In genomic region chr10:17023386-17024298, GRCh38 we compare ENCODE assay signal across 8 cellular contexts.
DNase-seq lines count a peak whose midpoint lies in the region; ATAC-seq, FAIRE-seq and TF ChIP-seq lines count a peak whose summit lies in the region.

No MANE protein-coding gene starts in this region.

- no peak for FAIRE-seq in kidney (lab: Jason Lieb, UNC)

- peaks cover 50% of the 10 kb centered on the region for H3K4me1 Mint-ChIP-seq in activated T-helper 2 cell treated with anti-CD3 and anti-CD28 coated beads, Interferon-gamma antibody, Interleukin-2, Interleukin-4, amounts not matched to agents 10 μg/mL and 5 μg/mL and 100 μg/mL, durations not matched to agents 14 hours and 24 hours and 36 hours (ENCODE audit: low read depth)

- H3K27me3 ChIP-seq in Peyer's patch (no peaks in the 10 kb centered on the region), skeletal muscle satellite cell (ENCODE audit: control insufficient read depth, insufficient read depth, low read length) (no peaks in the 10 kb centered on the region)

- H3K4me3 Mint-ChIP-seq in activated T-helper 2 cell treated with anti-CD3 and anti-CD28 coated beads, Interferon-gamma antibody, Interleukin-2, Interleukin-4, amounts not matched to agents 10 μg/mL and 5 μg/mL and 100 μg/mL, durations not matched to agents 14 hours and 24 hours and 36 hours (ENCODE audit: low read depth) = peak overlapping the region; percentile 53

- ATAC-seq in GM18867 (IDR thresholded peaks at IDR 0.05; ENCODE audit: unreplicated experiment) = peak; percentile 93
- peak; percentile 95 for ATAC-seq in HG03039 (IDR thresholded peaks at IDR 0.05; ENCODE audit: unreplicated experiment)

- H3K36me3 ChIP-seq in Peyer's patch = no peaks in the 10 kb centered on the region
- no peaks in the 10 kb centered on the region for H3K36me3 ChIP-seq in skeletal muscle satellite cell (ENCODE audit: insufficient read depth, low read length)
- H3K36me3 ChIP-seq in kidney (ENCODE audit: control insufficient read depth in 1 of 2, insufficient read depth in 2 of 2, low read length in 2 of 2) = peaks cover 6 to 28% of the 10 kb centered on the region in 2 donors

- H3K4me2 ChIP-seq in skeletal muscle satellite cell (ENCODE audit: low read length) = peak overlapping the region; percentile 47

- peak overlapping the region; percentile 28 to 80 (median 68) for H3K27ac ChIP-seq in Peyer's patch
- H3K27ac ChIP-seq in kidney (ENCODE audit: low read depth in 2 of 2, low read length in 2 of 2) = no peak overlapping the region

- peak overlapping the region; percentile 96 for H3K27ac Mint-ChIP-seq in activated T-helper 2 cell treated with anti-CD3 and anti-CD28 coated beads, Interferon-gamma antibody, Interleukin-2, Interleukin-4, amounts not matched to agents 10 μg/mL and 5 μg/mL and 100 μg/mL, durations not matched to agents 14 hours and 24 hours and 36 hours

- H3K4me3 ChIP-seq in Peyer's patch = no peak overlapping the region
- peak overlapping the region; percentile 1 for H3K4me3 ChIP-seq in skeletal muscle satellite cell (ENCODE audit: low read length)
- no peak overlapping the region for H3K4me3 ChIP-seq in kidney (ENCODE audit: low read length in 2 of 2)

- TF ChIP-seq POLR2A in Peyer's patch (IDR thresholded peaks at IDR 0.05) = no peak

- H3K9ac ChIP-seq in skeletal muscle satellite cell (ENCODE audit: low read depth, low read length) = peak overlapping the region; percentile 86
- H3K9ac ChIP-seq in kidney (ENCODE audit: low read length in 2 of 2) = no peak overlapping the region

- in situ Hi-C loops in G401 (cut with HindIII; ENCODE audit: low sequenced_read_pairs) = no loop called here

- no peak for TF ChIP-seq CTCF in Peyer's patch (IDR thresholded peaks at IDR 0.05)
- TF ChIP-seq CTCF in kidney (IDR thresholded peaks at IDR 0.05; ENCODE audit: borderline replicate concordance, extremely low read depth, insufficient read depth) = no peak

- intact Hi-C loops in activated T-helper 2 cell treated with anti-CD3 and anti-CD28 coated beads, Interferon-gamma antibody, Interleukin-2, Interleukin-4, amounts not matched to agents 10 μg/mL and 5 μg/mL and 100 μg/mL, durations not matched to agents 14 hours and 24 hours and 36 hours (cut with micrococcal nuclease) = loop anchor here (1.0 to 10.0 kb wide), 6 partner anchors 20 to 1879 kb away; partner anchors contain the start of genes ARL5B, NSUN6 and PTER
- intact Hi-C loops in kidney (cut with DNase I) = no loop called here

- peaks cover 0 to 28% (median 6%) of the 10 kb centered on the region in 4 donors for H3K4me1 ChIP-seq in Peyer's patch
- H3K4me1 ChIP-seq in skeletal muscle satellite cell (ENCODE audit: control insufficient read depth, insufficient read depth, low read length) = peaks cover 57% of the 10 kb centered on the region
- H3K4me1 ChIP-seq in kidney (ENCODE audit: control insufficient read depth in 1 of 2, insufficient read depth in 1 of 2, low read depth in 1 of 2, low read length in 2 of 2) = peaks cover 0 to 3% of the 10 kb centered on the region in 2 donors

- peaks cover 7% of the 10 kb centered on the region for H3K9me3 Mint-ChIP-seq in activated T-helper 2 cell treated with anti-CD3 and anti-CD28 coated beads, Interferon-gamma antibody, Interleukin-2, Interleukin-4, amounts not matched to agents 10 μg/mL and 5 μg/mL and 100 μg/mL, durations not matched to agents 14 hours and 24 hours and 36 hours

- no peaks in the 10 kb centered on the region for H3K36me3 Mint-ChIP-seq in activated T-helper 2 cell treated with anti-CD3 and anti-CD28 coated beads, Interferon-gamma antibody, Interleukin-2, Interleukin-4, amounts not matched to agents 10 μg/mL and 5 μg/mL and 100 μg/mL, durations not matched to agents 14 hours and 24 hours and 36 hours (ENCODE audit: low read depth)

- peaks cover 22% of the 10 kb centered on the region for H3K27me3 Mint-ChIP-seq in activated T-helper 2 cell treated with anti-CD3 and anti-CD28 coated beads, Interferon-gamma antibody, Interleukin-2, Interleukin-4, amounts not matched to agents 10 μg/mL and 5 μg/mL and 100 μg/mL, durations not matched to agents 14 hours and 24 hours and 36 hours (ENCODE audit: low read depth)

- no peaks in the 10 kb centered on the region for H3K9me3 ChIP-seq in Peyer's patch
- no peaks in the 10 kb centered on the region for H3K9me3 ChIP-seq in skeletal muscle satellite cell (replicated peaks; ENCODE audit: low read length)
- no peaks in the 10 kb centered on the region for H3K9me3 ChIP-seq in kidney (ENCODE audit: control insufficient read depth in 1 of 2, low read length in 2 of 2)

- DNase-seq in Peyer's patch = peak in 2 of 3 donors; percentile 50 to 81
- peak; percentile 78 for DNase-seq in activated T-helper 2 cell treated with anti-CD3 and anti-CD28 coated beads, Interferon-gamma antibody, Interleukin-2, Interleukin-4, amounts not matched to agents 10 μg/mL and 5 μg/mL and 100 μg/mL, durations not matched to agents 14 hours and 24 hours and 36 hours (ENCODE audit: low spot score)
- DNase-seq in germinal center (ENCODE audit: low spot score) = peak; percentile 8
- DNase-seq in kidney = no peak
- no peak for DNase-seq in G401 (ENCODE audit: low spot score)

Comparison
In these comparisons a context has a peak if more than half of its experiments do, and no peak if none do; other contexts are left out.
1. DNase-seq: peak in Peyer's patch (2 of 3), activated T-helper 2 cell treated with anti-CD3 and anti-CD28 coated beads, Interferon-gamma antibody, Interleukin-2, Interleukin-4, amounts not matched to agents 10 μg/mL and 5 μg/mL and 100 μg/mL, durations not matched to agents 14 hours and 24 hours and 36 hours (single experiment) and germinal center (single experiment); none in kidney (single experiment) and G401 (single experiment).
2. H3K27ac ChIP-seq: peak in Peyer's patch (4 of 4); none in kidney (0 of 2).